Comparison of ENCODE assay signal across 38 cellular contexts in genomic region chr21:33559813-33560212, GRCh38.
"Had no signal": no experiment of that assay in that cellular context is flagged by ENCODE, and none has a peak within 500 bp of the region (broad histone marks: within the 10 kb centered on the region; RNA-seq: fewer than 3 reads in every experiment).

No MANE protein-coding gene starts in this region.

- H3K4me3 ChIP-seq: adrenal gland, body of pancreas, breast epithelium had no signal

- FAIRE-seq: astrocyte, RCC 7860 had no signal

- H3K9me3 ChIP-seq: adrenal gland, body of pancreas, breast epithelium had no signal

- H3K9me3 Mint-ChIP-seq: activated B cell treated with CpG ODN at 0.5 μM for 24 hours; activated CD4-positive, alpha-beta memory T cell treated with anti-CD3 and anti-CD28 coated beads for 36 hours; activated naive CD4-positive, alpha-beta T cell treated with anti-CD3 and anti-CD28 coated beads, Interleukin-2, amount 50 U/mL, for 72 hours; activated T-helper 2 cell treated with anti-CD3 and anti-CD28 coated beads, Interferon-gamma antibody, Interleukin-2, Interleukin-4, amounts not matched to agents 10 μg/mL and 5 μg/mL and 100 μg/mL, durations not matched to agents 14 hours and 24 hours and 36 hours had no signal

- H3K27me3 Mint-ChIP-seq: activated B cell treated with CpG ODN at 0.5 μM for 24 hours; activated CD4-positive, alpha-beta memory T cell treated with anti-CD3 and anti-CD28 coated beads for 36 hours had no signal

- H3K4me3 Mint-ChIP-seq: activated B cell treated with CpG ODN at 0.5 μM for 24 hours; activated CD4-positive, alpha-beta memory T cell treated with anti-CD3 and anti-CD28 coated beads for 36 hours; activated T-cell treated with anti-CD3 and anti-CD28 coated beads, Interleukin-2, amount 50 U/mL, for 72 hours had no signal

- H3K27me3 ChIP-seq: adrenal gland, body of pancreas, breast epithelium had no signal

- DNase-seq: activated B cell treated with CpG ODN at 0.5 μM for 24 hours; activated CD4-positive, alpha-beta memory T cell treated with anti-CD3 and anti-CD28 coated beads for 36 hours; activated CD4-positive, alpha-beta T cell treated with anti-CD3 and anti-CD28 coated beads for 4 hours; activated CD4-positive, alpha-beta T cell treated with anti-CD3 and anti-CD28 coated beads, Interleukin-2, amount 50 U/mL, for 1 hour; activated CD4-positive, CD25-positive, alpha-beta regulatory T cell treated with anti-CD3 and anti-CD28 coated beads, Interleukin-2, amount 50 U/mL, for 72 hours; activated CD8-positive, alpha-beta memory T cell treated with anti-CD3 and anti-CD28 coated beads, Interleukin-2, amount 50 U/mL, for 4 hours; activated gamma-delta T cell; activated naive CD4-positive, alpha-beta T cell treated with Interleukin-2 at 50 U/mL for 16 hours; activated T-cell treated with anti-CD3 and anti-CD28 coated beads for 4 hours; activated T-cell treated with anti-CD3 and anti-CD28 coated beads, Interleukin-2, amount 50 U/mL, for 72 hours; adrenal gland; body of pancreas; NCI-H1092 treated with DMSO at 0.1 percent for 48 hours; NCI-H1417; NCI-H146; NCI-H187; NCI-H2029 treated with DMSO at 0.1 percent for 48 hours; NCI-H2107; NCI-H2171; NCI-H510A; NCI-H526; NCI-H748 treated with DMSO at 0.1 percent for 48 hours; NK-92 treated with Interleukin-12 subunit alpha and Interleukin-12 subunit beta, amount 100 ng/mL, for 24 hours; PC-3; SIG-M5; SW 1271; T-helper 1 cell; T-helper 2 cell; T-helper 9 cell had no signal

- H3K27ac ChIP-seq: adrenal gland, body of pancreas, breast epithelium, RWPE1, VCaP had no signal

- H3K27ac Mint-ChIP-seq: activated B cell treated with CpG ODN at 0.5 μM for 24 hours; activated CD4-positive, alpha-beta memory T cell treated with anti-CD3 and anti-CD28 coated beads for 36 hours; activated naive CD4-positive, alpha-beta T cell treated with anti-CD3 and anti-CD28 coated beads, Interleukin-2, amount 50 U/mL, for 72 hours; activated T-helper 2 cell treated with anti-CD3 and anti-CD28 coated beads, Interferon-gamma antibody, Interleukin-2, Interleukin-4, amounts not matched to agents 10 μg/mL and 5 μg/mL and 100 μg/mL, durations not matched to agents 14 hours and 24 hours and 36 hours had no signal

- ATAC-seq: activated naive CD4-positive, alpha-beta T cell treated with anti-CD3 and anti-CD28 coated beads, Interleukin-2, amount 50 U/mL, for 72 hours; activated T-cell treated with anti-CD3 and anti-CD28 coated beads, Interleukin-2, amount 50 U/mL, for 72 hours; body of pancreas; Right ventricle myocardium inferior; SK-N-SH treated with all-trans-retinoic acid at 6 μM for 48 hours had no signal
